In genomic region chr21:43938751-43939442, GRCh38 we compare ENCODE assay signal across 1 cellular context.
TF ChIP-seq lines count a peak whose summit lies in the region.

No MANE protein-coding gene starts in this region.

TF ChIP-seq in WTC11, 78 proteins besides CTCF, POLR2A, EP300 and RAD21 (continued from another document and continues in another):
- TF ChIP-seq E2F1 (CRISPR knock-in tag; IDR thresholded peaks at IDR 0.05) (no peak), SOX15 (CRISPR knock-in tag; IDR thresholded peaks at IDR 0.05) (no peak), ESRRA (CRISPR knock-in tag; IDR thresholded peaks at IDR 0.05; ENCODE audit: borderline replicate concordance) (no peak), ZNF281 (CRISPR knock-in tag; IDR thresholded peaks at IDR 0.05) (no peak), AFF4 (CRISPR knock-in tag; IDR thresholded peaks at IDR 0.05; ENCODE audit: borderline replicate concordance) (no peak), ATF6 (CRISPR knock-in tag; IDR thresholded peaks at IDR 0.05) (no peak), MXD4 (CRISPR knock-in tag; IDR thresholded peaks at IDR 0.05; ENCODE audit: borderline replicate concordance) (no peak), PREB (CRISPR knock-in tag; IDR thresholded peaks at IDR 0.05; ENCODE audit: borderline replicate concordance) (no peak), FOXP4 (CRISPR knock-in tag; IDR thresholded peaks at IDR 0.05) (peak; percentile 43; the same call in 1 of the 2 replicates), STAT6 (CRISPR knock-in tag; conservative IDR thresholded peaks at IDR 0.05; ENCODE audit: low read depth) (no peak), ZNF121 (CRISPR knock-in tag; IDR thresholded peaks at IDR 0.05) (no peak), NFATC4 (CRISPR knock-in tag; IDR thresholded peaks at IDR 0.05) (no peak), ARID4B (CRISPR knock-in tag; IDR thresholded peaks at IDR 0.05; ENCODE audit: borderline replicate concordance) (no peak), NFE2L1 (CRISPR knock-in tag; IDR thresholded peaks at IDR 0.05) (no peak), IRF2 (CRISPR knock-in tag; IDR thresholded peaks at IDR 0.05; ENCODE audit: borderline replicate concordance, low read depth) (no peak), GRHL2 (CRISPR knock-in tag; IDR thresholded peaks at IDR 0.05; ENCODE audit: insufficient replicate concordance, severe bottlenecking) (no peak), FOXK1 (CRISPR knock-in tag; IDR thresholded peaks at IDR 0.05) (no peak), ERG (CRISPR knock-in tag; IDR thresholded peaks at IDR 0.05) (no peak), SP1 (CRISPR knock-in tag; conservative IDR thresholded peaks at IDR 0.05) (0 out of 2 replicates have a peak, but pooled peaks have one; percentile 38), ZNF232 (CRISPR knock-in tag; IDR thresholded peaks at IDR 0.05) (no peak), CREB1 (CRISPR knock-in tag; IDR thresholded peaks at IDR 0.05) (no peak), CDX4 (CRISPR knock-in tag; IDR thresholded peaks at IDR 0.05; ENCODE audit: borderline replicate concordance) (no peak), USF2 (CRISPR knock-in tag; IDR thresholded peaks at IDR 0.05) (peak; percentile 66), FOXP1 (CRISPR knock-in tag; IDR thresholded peaks at IDR 0.05; ENCODE audit: borderline replicate concordance) (0 out of 2 replicates have a peak, but pooled peaks have one; percentile 43), GABPB1 (CRISPR knock-in tag; IDR thresholded peaks at IDR 0.05) (no peak; the same call in 1 of the 2 replicates), TCF7 (CRISPR knock-in tag; IDR thresholded peaks at IDR 0.05; ENCODE audit: low read depth) (no peak)
